Comparison of ENCODE assay signal across 1 cellular context in the genomic region with DNA sequence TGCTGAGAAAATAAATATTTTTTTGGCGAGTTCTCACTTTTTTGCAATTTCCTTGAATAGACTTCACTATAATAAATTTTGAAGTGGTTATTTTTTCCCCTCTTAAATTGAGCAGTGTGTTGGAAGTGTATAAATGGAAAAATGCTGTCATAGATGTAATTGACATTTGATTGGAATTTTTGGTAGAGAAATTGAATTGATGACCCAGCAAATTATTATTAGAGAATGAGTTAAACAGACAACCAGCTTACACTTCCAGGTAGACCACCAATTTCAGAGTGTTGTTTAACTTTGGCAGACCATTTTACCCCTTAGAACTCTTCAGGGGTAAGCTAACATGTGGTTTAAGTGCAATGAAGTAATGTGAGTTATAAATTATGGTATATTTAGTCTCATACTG.
TF ChIP-seq lines count a peak whose summit lies in the region.

No MANE protein-coding gene starts in this region.

TF ChIP-seq in neural cell, 6 proteins besides CTCF, POLR2A, EP300 and RAD21:
- TF ChIP-seq SMC3 (conservative IDR thresholded peaks at IDR 0.05; ENCODE audit: poor library complexity) (no peak), EZH2 (IDR thresholded peaks at IDR 0.05; ENCODE audit: borderline replicate concordance, insufficient read depth, low read length, poor library complexity, severe bottlenecking) (no peak), TAF1 (IDR thresholded peaks at IDR 0.05; ENCODE audit: low read depth) (no peak), POLR2AphosphoS5 (IDR thresholded peaks at IDR 0.05) (no peak), MXI1 (conservative IDR thresholded peaks at IDR 0.05; ENCODE audit: poor library complexity, severe bottlenecking) (no peak)
- TF ChIP-seq, protein P1, sequence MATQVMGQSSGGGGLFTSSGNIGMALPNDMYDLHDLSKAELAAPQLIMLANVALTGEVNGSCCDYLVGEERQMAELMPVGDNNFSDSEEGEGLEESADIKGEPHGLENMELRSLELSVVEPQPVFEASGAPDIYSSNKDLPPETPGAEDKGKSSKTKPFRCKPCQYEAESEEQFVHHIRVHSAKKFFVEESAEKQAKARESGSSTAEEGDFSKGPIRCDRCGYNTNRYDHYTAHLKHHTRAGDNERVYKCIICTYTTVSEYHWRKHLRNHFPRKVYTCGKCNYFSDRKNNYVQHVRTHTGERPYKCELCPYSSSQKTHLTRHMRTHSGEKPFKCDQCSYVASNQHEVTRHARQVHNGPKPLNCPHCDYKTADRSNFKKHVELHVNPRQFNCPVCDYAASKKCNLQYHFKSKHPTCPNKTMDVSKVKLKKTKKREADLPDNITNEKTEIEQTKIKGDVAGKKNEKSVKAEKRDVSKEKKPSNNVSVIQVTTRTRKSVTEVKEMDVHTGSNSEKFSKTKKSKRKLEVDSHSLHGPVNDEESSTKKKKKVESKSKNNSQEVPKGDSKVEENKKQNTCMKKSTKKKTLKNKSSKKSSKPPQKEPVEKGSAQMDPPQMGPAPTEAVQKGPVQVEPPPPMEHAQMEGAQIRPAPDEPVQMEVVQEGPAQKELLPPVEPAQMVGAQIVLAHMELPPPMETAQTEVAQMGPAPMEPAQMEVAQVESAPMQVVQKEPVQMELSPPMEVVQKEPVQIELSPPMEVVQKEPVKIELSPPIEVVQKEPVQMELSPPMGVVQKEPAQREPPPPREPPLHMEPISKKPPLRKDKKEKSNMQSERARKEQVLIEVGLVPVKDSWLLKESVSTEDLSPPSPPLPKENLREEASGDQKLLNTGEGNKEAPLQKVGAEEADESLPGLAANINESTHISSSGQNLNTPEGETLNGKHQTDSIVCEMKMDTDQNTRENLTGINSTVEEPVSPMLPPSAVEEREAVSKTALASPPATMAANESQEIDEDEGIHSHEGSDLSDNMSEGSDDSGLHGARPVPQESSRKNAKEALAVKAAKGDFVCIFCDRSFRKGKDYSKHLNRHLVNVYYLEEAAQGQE (IDR thresholded peaks at IDR 0.05; ENCODE audit: borderline replicate concordance) = no peak
TF ChIP-seq in neural cell: peak in this region for 0.
